Comparison of ENCODE assay signal across 29 cellular contexts in the genomic region with DNA sequence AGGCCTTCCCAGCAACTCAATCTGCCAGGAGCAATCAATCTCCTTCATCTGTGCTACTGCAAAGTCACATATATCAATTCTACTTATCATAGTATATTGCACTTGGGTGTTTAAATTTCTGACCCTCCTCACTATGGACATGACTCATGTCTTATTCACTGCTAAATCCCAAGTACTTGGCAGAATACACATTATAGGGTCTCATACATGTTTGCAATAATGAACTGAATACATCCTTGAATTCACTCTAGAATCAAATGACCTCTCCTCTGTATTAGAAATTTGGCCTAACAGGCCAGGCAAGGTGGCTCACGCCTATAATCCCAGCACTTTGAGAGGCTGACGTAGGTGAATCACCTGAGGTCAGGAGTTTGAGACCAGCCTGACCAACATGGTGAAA.
"Had no signal": no experiment of that assay in that cellular context is flagged by ENCODE, and none has a peak within 500 bp of the region (broad histone marks: within the 10 kb centered on the region; RNA-seq: fewer than 3 reads in every experiment).

No MANE protein-coding gene starts in this region.

- H3K9me3 ChIP-seq: ovary, testis had no signal

- H3K27me3 ChIP-seq: ovary, testis had no signal

- H3K27ac Mint-ChIP-seq: activated CD4-positive, alpha-beta memory T cell treated with anti-CD3 and anti-CD28 coated beads, Interleukin-2, amount 10 ng/mL, durations not matched to agents 7 days and 5 days; activated CD4-positive, alpha-beta T cell treated with anti-CD3 and anti-CD28 coated beads, Interleukin-2, amount 10 ng/mL, durations not matched to agents 7 days and 5 days; activated naive CD4-positive, alpha-beta T cell treated with anti-CD3 and anti-CD28 coated beads, Interleukin-2, amount 50 U/mL, for 24 hours; activated naive CD8-positive, alpha-beta T cell treated with anti-CD3 and anti-CD28 coated beads, Interleukin-2, amount 50 U/mL, for 24 hours; activated T-helper 17 cell treated with anti-CD3 and anti-CD28 coated beads, Interleukin-2, amount 50 U/mL, for 72 hours; brain; mesothelial cell of epicardium; WTC11 had no signal

- H3K4me3 ChIP-seq: ovary, skin epidermis, testis had no signal

- H3K36me3 ChIP-seq: ovary had no signal

- H3K4me1 ChIP-seq: testis had no signal

- H3K9me3 Mint-ChIP-seq: activated CD4-positive, alpha-beta memory T cell treated with anti-CD3 and anti-CD28 coated beads, Interleukin-2, amount 10 ng/mL, durations not matched to agents 7 days and 5 days; activated CD4-positive, alpha-beta T cell treated with anti-CD3 and anti-CD28 coated beads, Interleukin-2, amount 10 ng/mL, durations not matched to agents 7 days and 5 days; activated naive CD4-positive, alpha-beta T cell treated with anti-CD3 and anti-CD28 coated beads, Interleukin-2, amount 50 U/mL, for 24 hours; activated T-cell treated with anti-CD3 and anti-CD28 coated beads, Interleukin-2, amount 50 U/mL, for 4 hours; activated T-helper 17 cell treated with anti-CD3 and anti-CD28 coated beads, Interleukin-2, amount 50 U/mL, for 72 hours; brain; naive B cell had no signal

- H3K27ac ChIP-seq: ovary, skin epidermis, testis had no signal

- H3K27me3 Mint-ChIP-seq: activated CD4-positive, alpha-beta memory T cell treated with anti-CD3 and anti-CD28 coated beads, Interleukin-2, amount 10 ng/mL, durations not matched to agents 7 days and 5 days; activated CD4-positive, alpha-beta T cell treated with anti-CD3 and anti-CD28 coated beads, Interleukin-2, amount 10 ng/mL, durations not matched to agents 7 days and 5 days; activated naive CD4-positive, alpha-beta T cell treated with anti-CD3 and anti-CD28 coated beads, Interleukin-2, amount 50 U/mL, for 24 hours; activated naive CD8-positive, alpha-beta T cell treated with anti-CD3 and anti-CD28 coated beads, Interleukin-2, amount 50 U/mL, for 24 hours; activated T-helper 17 cell treated with anti-CD3 and anti-CD28 coated beads, Interleukin-2, amount 50 U/mL, for 72 hours; brain; naive B cell; progenitor cell of endocrine pancreas had no signal

- ATAC-seq: activated naive CD8-positive, alpha-beta T cell treated with anti-CD3 and anti-CD28 coated beads, Interleukin-2, amount 50 U/mL, for 24 hours; activated T-cell treated with anti-CD3 and anti-CD28 coated beads, Interleukin-2, amount 50 U/mL, for 4 hours; activated T-helper 17 cell treated with anti-CD3 and anti-CD28 coated beads, Interleukin-2, amount 50 U/mL, for 72 hours; left colon; sciatic nerve; stimulated activated naive CD8-positive, alpha-beta T cell treated with anti-CD3 and anti-CD28 coated beads, Interleukin-15, Interleukin-2, amounts not matched to agents 100 U/mL and 50 U/mL, for 24 hours; WTC11 had no signal

- H3K4me3 Mint-ChIP-seq: activated CD4-positive, alpha-beta memory T cell treated with anti-CD3 and anti-CD28 coated beads, Interleukin-2, amount 10 ng/mL, durations not matched to agents 7 days and 5 days; activated CD4-positive, alpha-beta T cell treated with anti-CD3 and anti-CD28 coated beads, Interleukin-2, amount 10 ng/mL, durations not matched to agents 7 days and 5 days; activated naive CD4-positive, alpha-beta T cell treated with anti-CD3 and anti-CD28 coated beads, Interleukin-2, amount 50 U/mL, for 24 hours; activated naive CD8-positive, alpha-beta T cell treated with anti-CD3 and anti-CD28 coated beads, Interleukin-2, amount 50 U/mL, for 24 hours; activated T-cell treated with anti-CD3 and anti-CD28 coated beads, Interleukin-2, amount 50 U/mL, for 4 hours; activated T-helper 17 cell treated with anti-CD3 and anti-CD28 coated beads, Interleukin-2, amount 50 U/mL, for 72 hours; brain; mesothelial cell of epicardium; naive B cell; WTC11 had no signal

- DNase-seq: activated CD4-positive, alpha-beta memory T cell treated with anti-CD3 and anti-CD28 coated beads, Interleukin-2, amount 10 ng/mL, durations not matched to agents 7 days and 5 days; activated CD4-positive, alpha-beta T cell treated with anti-CD3 and anti-CD28 coated beads for 1 hour; activated CD4-positive, alpha-beta T cell treated with anti-CD3 and anti-CD28 coated beads, Interleukin-2, amount 10 ng/mL, durations not matched to agents 7 days and 5 days; activated CD8-positive, alpha-beta memory T cell treated with anti-CD3 and anti-CD28 coated beads, Interleukin-2, amount 50 U/mL, for 48 hours; activated gamma-delta T cell treated with Interleukin-2 at 50 U/mL for 16 hours; activated naive CD8-positive, alpha-beta T cell treated with anti-CD3 and anti-CD28 coated beads, Interleukin-2, amount 50 U/mL, for 24 hours; activated T-cell treated with anti-CD3 and anti-CD28 coated beads, Interleukin-2, amount 50 U/mL, for 4 hours; anterior cingulate cortex; cortex of kidney; head of caudate nucleus; hippocampal formation; kidney; left colon; naive B cell; ovary; stimulated activated CD4-positive, alpha-beta T cell treated with anti-CD3 and anti-CD28 coated beads, Interleukin-12 subunit alpha, Interleukin-12 subunit beta, amount 100 ng/mL, for 4 hours; stimulated activated CD4-positive, alpha-beta T cell treated with anti-CD3 and anti-CD28 coated beads, Interleukin-4, amount 100 ng/mL, for 1 hour; stimulated activated naive CD8-positive, alpha-beta T cell treated with anti-CD3 and anti-CD28 coated beads, Interleukin-15, Interleukin-2, amounts not matched to agents 100 U/mL and 50 U/mL, for 24 hours; T-helper 2 cell; testis; trophoblast cell had no signal
